ENCODE assay signal across 1 cellular context in the genomic region with DNA sequence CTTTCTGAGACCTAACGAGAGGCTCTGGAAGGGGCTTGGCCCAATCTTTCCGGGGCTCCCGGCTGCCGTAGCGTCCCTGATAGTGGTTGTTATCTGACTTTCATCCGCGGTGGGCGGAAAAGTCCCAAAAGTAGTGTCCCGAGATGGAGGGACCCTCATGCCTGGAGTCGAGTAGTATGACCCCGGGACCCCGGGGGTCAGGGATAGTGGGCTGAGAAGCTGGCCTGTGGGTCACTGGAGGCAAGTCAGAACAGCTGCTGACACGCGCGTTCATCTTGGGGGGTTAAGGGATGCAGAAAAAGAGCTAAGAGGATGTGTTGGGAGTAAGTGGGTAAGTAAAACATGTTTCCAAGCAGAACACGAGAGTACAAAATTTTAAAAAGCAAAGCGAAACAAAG.
TF ChIP-seq lines count a peak whose summit lies in the region.

No MANE protein-coding gene starts in this region.

TF ChIP-seq in GM23338, 12 proteins besides CTCF, POLR2A, EP300 and RAD21 (continued from another document):
- TF ChIP-seq POLR2AphosphoS5 (IDR thresholded peaks at IDR 0.05; ENCODE audit: low read depth) (no peak), CREB1 (CRISPR knock-in tag; IDR thresholded peaks at IDR 0.05; ENCODE audit: low read depth) (no peak), ZNF114 (CRISPR knock-in tag; IDR thresholded peaks at IDR 0.05) (no peak), STAT1 (IDR thresholded peaks at IDR 0.05; ENCODE audit: unreplicated experiment) (no peak)
- TF ChIP-seq, protein P1, sequence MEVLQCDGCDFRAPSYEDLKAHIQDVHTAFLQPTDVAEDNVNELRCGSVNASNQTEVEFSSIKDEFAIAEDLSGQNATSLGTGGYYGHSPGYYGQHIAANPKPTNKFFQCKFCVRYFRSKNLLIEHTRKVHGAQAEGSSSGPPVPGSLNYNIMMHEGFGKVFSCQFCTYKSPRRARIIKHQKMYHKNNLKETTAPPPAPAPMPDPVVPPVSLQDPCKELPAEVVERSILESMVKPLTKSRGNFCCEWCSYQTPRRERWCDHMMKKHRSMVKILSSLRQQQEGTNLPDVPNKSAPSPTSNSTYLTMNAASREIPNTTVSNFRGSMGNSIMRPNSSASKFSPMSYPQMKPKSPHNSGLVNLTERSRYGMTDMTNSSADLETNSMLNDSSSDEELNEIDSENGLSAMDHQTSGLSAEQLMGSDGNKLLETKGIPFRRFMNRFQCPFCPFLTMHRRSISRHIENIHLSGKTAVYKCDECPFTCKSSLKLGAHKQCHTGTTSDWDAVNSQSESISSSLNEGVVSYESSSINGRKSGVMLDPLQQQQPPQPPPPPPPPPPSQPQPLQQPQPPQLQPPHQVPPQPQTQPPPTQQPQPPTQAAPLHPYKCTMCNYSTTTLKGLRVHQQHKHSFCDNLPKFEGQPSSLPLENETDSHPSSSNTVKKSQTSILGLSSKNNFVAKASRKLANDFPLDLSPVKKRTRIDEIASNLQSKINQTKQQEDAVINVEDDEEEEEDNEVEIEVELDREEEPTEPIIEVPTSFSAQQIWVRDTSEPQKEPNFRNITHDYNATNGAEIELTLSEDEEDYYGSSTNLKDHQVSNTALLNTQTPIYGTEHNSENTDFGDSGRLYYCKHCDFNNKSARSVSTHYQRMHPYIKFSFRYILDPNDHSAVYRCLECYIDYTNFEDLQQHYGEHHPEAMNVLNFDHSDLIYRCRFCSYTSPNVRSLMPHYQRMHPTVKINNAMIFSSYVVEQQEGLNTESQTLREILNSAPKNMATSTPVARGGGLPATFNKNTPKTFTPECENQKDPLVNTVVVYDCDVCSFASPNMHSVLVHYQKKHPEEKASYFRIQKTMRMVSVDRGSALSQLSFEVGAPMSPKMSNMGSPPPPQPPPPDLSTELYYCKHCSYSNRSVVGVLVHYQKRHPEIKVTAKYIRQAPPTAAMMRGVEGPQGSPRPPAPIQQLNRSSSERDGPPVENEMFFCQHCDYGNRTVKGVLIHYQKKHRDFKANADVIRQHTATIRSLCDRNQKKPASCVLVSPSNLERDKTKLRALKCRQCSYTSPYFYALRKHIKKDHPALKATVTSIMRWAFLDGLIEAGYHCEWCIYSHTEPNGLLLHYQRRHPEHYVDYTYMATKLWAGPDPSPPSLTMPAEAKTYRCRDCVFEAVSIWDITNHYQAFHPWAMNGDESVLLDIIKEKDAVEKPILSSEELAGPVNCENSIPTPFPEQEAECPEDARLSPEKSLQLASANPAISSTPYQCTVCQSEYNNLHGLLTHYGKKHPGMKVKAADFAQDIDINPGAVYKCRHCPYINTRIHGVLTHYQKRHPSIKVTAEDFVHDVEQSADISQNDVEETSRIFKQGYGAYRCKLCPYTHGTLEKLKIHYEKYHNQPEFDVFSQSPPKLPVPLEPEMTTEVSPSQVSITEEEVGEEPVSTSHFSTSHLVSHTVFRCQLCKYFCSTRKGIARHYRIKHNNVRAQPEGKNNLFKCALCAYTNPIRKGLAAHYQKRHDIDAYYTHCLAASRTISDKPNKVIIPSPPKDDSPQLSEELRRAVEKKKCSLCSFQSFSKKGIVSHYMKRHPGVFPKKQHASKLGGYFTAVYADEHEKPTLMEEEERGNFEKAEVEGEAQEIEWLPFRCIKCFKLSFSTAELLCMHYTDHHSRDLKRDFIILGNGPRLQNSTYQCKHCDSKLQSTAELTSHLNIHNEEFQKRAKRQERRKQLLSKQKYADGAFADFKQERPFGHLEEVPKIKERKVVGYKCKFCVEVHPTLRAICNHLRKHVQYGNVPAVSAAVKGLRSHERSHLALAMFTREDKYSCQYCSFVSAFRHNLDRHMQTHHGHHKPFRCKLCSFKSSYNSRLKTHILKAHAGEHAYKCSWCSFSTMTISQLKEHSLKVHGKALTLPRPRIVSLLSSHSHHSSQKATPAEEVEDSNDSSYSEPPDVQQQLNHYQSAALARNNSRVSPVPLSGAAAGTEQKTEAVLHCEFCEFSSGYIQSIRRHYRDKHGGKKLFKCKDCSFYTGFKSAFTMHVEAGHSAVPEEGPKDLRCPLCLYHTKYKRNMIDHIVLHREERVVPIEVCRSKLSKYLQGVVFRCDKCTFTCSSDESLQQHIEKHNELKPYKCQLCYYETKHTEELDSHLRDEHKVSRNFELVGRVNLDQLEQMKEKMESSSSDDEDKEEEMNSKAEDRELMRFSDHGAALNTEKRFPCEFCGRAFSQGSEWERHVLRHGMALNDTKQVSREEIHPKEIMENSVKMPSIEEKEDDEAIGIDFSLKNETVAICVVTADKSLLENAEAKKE (CRISPR knock-in tag; IDR thresholded peaks at IDR 0.05) = no peak
- TF ChIP-seq, protein P2, sequence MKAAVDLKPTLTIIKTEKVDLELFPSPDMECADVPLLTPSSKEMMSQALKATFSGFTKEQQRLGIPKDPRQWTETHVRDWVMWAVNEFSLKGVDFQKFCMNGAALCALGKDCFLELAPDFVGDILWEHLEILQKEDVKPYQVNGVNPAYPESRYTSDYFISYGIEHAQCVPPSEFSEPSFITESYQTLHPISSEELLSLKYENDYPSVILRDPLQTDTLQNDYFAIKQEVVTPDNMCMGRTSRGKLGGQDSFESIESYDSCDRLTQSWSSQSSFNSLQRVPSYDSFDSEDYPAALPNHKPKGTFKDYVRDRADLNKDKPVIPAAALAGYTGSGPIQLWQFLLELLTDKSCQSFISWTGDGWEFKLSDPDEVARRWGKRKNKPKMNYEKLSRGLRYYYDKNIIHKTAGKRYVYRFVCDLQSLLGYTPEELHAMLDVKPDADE (IDR thresholded peaks at IDR 0.05) = no peak
- TF ChIP-seq, protein P3, sequence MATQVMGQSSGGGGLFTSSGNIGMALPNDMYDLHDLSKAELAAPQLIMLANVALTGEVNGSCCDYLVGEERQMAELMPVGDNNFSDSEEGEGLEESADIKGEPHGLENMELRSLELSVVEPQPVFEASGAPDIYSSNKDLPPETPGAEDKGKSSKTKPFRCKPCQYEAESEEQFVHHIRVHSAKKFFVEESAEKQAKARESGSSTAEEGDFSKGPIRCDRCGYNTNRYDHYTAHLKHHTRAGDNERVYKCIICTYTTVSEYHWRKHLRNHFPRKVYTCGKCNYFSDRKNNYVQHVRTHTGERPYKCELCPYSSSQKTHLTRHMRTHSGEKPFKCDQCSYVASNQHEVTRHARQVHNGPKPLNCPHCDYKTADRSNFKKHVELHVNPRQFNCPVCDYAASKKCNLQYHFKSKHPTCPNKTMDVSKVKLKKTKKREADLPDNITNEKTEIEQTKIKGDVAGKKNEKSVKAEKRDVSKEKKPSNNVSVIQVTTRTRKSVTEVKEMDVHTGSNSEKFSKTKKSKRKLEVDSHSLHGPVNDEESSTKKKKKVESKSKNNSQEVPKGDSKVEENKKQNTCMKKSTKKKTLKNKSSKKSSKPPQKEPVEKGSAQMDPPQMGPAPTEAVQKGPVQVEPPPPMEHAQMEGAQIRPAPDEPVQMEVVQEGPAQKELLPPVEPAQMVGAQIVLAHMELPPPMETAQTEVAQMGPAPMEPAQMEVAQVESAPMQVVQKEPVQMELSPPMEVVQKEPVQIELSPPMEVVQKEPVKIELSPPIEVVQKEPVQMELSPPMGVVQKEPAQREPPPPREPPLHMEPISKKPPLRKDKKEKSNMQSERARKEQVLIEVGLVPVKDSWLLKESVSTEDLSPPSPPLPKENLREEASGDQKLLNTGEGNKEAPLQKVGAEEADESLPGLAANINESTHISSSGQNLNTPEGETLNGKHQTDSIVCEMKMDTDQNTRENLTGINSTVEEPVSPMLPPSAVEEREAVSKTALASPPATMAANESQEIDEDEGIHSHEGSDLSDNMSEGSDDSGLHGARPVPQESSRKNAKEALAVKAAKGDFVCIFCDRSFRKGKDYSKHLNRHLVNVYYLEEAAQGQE (IDR thresholded peaks at IDR 0.05; ENCODE audit: unreplicated experiment) = no peak
